12 cellular contexts compared by ENCODE assay signal in the genomic region with DNA sequence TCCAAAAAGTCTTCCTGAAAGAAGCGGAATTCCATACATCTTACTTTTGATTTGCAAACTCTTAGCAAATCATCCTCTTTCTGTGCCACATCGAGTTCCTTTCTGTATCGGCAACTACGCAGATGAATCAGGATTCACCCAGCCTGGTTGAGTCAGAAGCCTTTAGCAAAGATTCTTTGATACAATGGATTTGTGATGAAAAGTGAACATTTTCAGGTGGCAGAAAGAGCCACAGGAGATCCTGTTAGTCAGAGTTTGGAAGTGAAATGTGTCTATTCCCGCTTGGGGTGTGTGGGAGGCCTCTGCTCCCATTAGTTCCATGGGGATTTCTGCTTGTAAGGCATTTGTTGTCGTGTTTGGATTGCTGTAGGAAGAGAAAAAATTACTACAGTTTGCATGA.
"Had no signal": no experiment of that assay in that cellular context is flagged by ENCODE, and none has a peak within 500 bp of the region (broad histone marks: within the 10 kb centered on the region; RNA-seq: fewer than 3 reads in every experiment).

No MANE protein-coding gene starts in this region.

- H3K27me3 Mint-ChIP-seq: activated naive CD8-positive, alpha-beta T cell treated with anti-CD3 and anti-CD28 coated beads, Interleukin-2, amount 10 ng/mL, durations not matched to agents 7 days and 5 days had no signal

- H3K36me3 ChIP-seq: cardiac muscle cell, tibial artery had no signal

- H3K4me3 ChIP-seq: cardiac muscle cell, tibial artery had no signal

- H3K27me3 ChIP-seq: cardiac muscle cell, tibial artery had no signal

- H3K27ac Mint-ChIP-seq: activated CD8-positive, alpha-beta T cell treated with anti-CD3 and anti-CD28 coated beads, Interleukin-2, amount 10 ng/mL, durations not matched to agents 7 days and 5 days; activated naive CD8-positive, alpha-beta T cell treated with anti-CD3 and anti-CD28 coated beads, Interleukin-2, amount 10 ng/mL, durations not matched to agents 7 days and 5 days; stimulated activated effector memory CD8-positive, alpha-beta T cell treated with anti-CD3 and anti-CD28 coated beads, Interleukin-12 subunit alpha, Interleukin-12 subunit beta, amount 100 ng/mL, for 72 hours had no signal

- H3K9me3 ChIP-seq: tibial artery had no signal

- H3K36me3 Mint-ChIP-seq: activated naive CD8-positive, alpha-beta T cell treated with anti-CD3 and anti-CD28 coated beads, Interleukin-2, amount 10 ng/mL, durations not matched to agents 7 days and 5 days; stimulated activated effector memory CD8-positive, alpha-beta T cell treated with anti-CD3 and anti-CD28 coated beads, Interleukin-12 subunit alpha, Interleukin-12 subunit beta, amount 100 ng/mL, for 72 hours had no signal

- ATAC-seq: activated CD8-positive, alpha-beta T cell treated with anti-CD3 and anti-CD28 coated beads, Interleukin-2, amount 10 ng/mL, durations not matched to agents 7 days and 5 days; left colon; stimulated activated effector memory CD8-positive, alpha-beta T cell treated with anti-CD3 and anti-CD28 coated beads, Interleukin-12 subunit alpha, Interleukin-12 subunit beta, amount 100 ng/mL, for 72 hours had no signal

- H3K4me1 Mint-ChIP-seq: stimulated activated effector memory CD8-positive, alpha-beta T cell treated with anti-CD3 and anti-CD28 coated beads, Interleukin-12 subunit alpha, Interleukin-12 subunit beta, amount 100 ng/mL, for 72 hours had no signal

- H3K27ac ChIP-seq: cardiac muscle cell, tibial artery, VCaP had no signal

- H3K4me3 Mint-ChIP-seq: activated CD8-positive, alpha-beta T cell treated with anti-CD3 and anti-CD28 coated beads, Interleukin-2, amount 10 ng/mL, durations not matched to agents 7 days and 5 days; activated naive CD8-positive, alpha-beta T cell treated with anti-CD3 and anti-CD28 coated beads, Interleukin-2, amount 10 ng/mL, durations not matched to agents 7 days and 5 days; stimulated activated effector memory CD8-positive, alpha-beta T cell treated with anti-CD3 and anti-CD28 coated beads, Interleukin-12 subunit alpha, Interleukin-12 subunit beta, amount 100 ng/mL, for 72 hours had no signal

- DNase-seq: activated CD4-positive, alpha-beta T cell treated with anti-CD3 and anti-CD28 coated beads for 48 hours; activated CD8-positive, alpha-beta memory T cell treated with anti-CD3 and anti-CD28 coated beads, Interleukin-2, amount 50 U/mL, for 48 hours; activated CD8-positive, alpha-beta T cell treated with anti-CD3 and anti-CD28 coated beads, Interleukin-2, amount 10 ng/mL, durations not matched to agents 7 days and 5 days; activated naive CD8-positive, alpha-beta T cell treated with anti-CD3 and anti-CD28 coated beads, Interleukin-2, amount 10 ng/mL, durations not matched to agents 7 days and 5 days; anterior cingulate cortex; hypothalamus; left colon; T1000; tibial artery had no signal
